10 cellular contexts compared by ENCODE assay signal in genomic region chr6:15265787-15266186, GRCh38. TPM values are rescaled to one million over a fixed set of nuclear protein-coding genes. Genes with fewer than 3 reads are reported as not detected.
DNase-seq lines count a peak whose midpoint lies in the region; ATAC-seq and TF ChIP-seq lines count a peak whose summit lies in the region.
"Had no signal": no experiment of that assay in that cellular context is flagged by ENCODE, and none has a peak within 500 bp of the region (broad histone marks: within the 10 kb centered on the region; RNA-seq: fewer than 3 reads in every experiment).

No MANE protein-coding gene starts in this region.

- H3K27me3 ChIP-seq in GM23248 (replicated peaks; ENCODE audit: insufficient read depth) (no peaks in the 10 kb centered on the region), right atrium auricular region (no peaks in the 10 kb centered on the region), psoas muscle (ENCODE audit: insufficient read depth in 3 of 3, low read length in 2 of 3) (no peaks in the 10 kb centered on the region)
- H3K27me3 ChIP-seq: cardiac muscle cell had no signal

- peak overlapping the region; percentile 61 for H3K4me2 ChIP-seq in GM23248 (ENCODE audit: unreplicated experiment)

- WGBS in GM23248 (ENCODE audit: low coverage in 1 of 2, low lambda C conversion rate in 2 of 2, missing lambda C conversion rate in 2 of 2), 2 experiments: 27 to 37% methylated on average over 5 of the region's 5 CpGs
- 7 to 14% (median 10%) methylated on average over 5 of the region's 5 CpGs for WGBS in psoas muscle, 3 donors

- intact Hi-C loops in activated CD8-positive, alpha-beta T cell treated with anti-CD3 and anti-CD28 coated beads for 36 hours (cut with micrococcal nuclease): no loop called here
- intact Hi-C loops in psoas muscle (cut with DNase I): loop anchor here in 1 of 2 donors (5.0 to 10.0 kb wide), 2 partner anchors 177 to 359 kb away; no protein-coding TSS in a partner anchor

- H3K9me3 ChIP-seq in GM23248 (ENCODE audit: low read depth) (no peaks in the 10 kb centered on the region), right atrium auricular region (no peaks in the 10 kb centered on the region), psoas muscle (no peaks in the 10 kb centered on the region)

- H3K9me2 ChIP-seq in GM23248 (ENCODE audit: insufficient read depth): no peaks in the 10 kb centered on the region

- no peak overlapping the region for H3K27ac Mint-ChIP-seq in activated CD8-positive, alpha-beta T cell treated with anti-CD3 and anti-CD28 coated beads for 36 hours
- peak overlapping the region in 1 of 2 donors; percentile 30 for H3K27ac Mint-ChIP-seq in T-cell

- DNase-seq in GM23248 (peak; percentile 82), right atrium auricular region (ENCODE audit: low spot score) (no peak), psoas muscle (no peak), kidney glomerular epithelial cell (lab: John Stamatoyannopoulos, UW) (no peak), T-cell (no peak), NAMALWA (ENCODE audit: low spot score) (no peak)
- DNase-seq in activated CD8-positive, alpha-beta T cell treated with anti-CD3 and anti-CD28 coated beads for 36 hours: no peak
- DNase-seq: left colon had no signal

- CTCF ChIA-PET in activated CD8-positive, alpha-beta T cell treated with anti-CD3 and anti-CD28 coated beads for 36 hours (lab: Charles Lee): interaction anchor here (1.0 to 1.6 kb wide), 3 partner anchors 12 to 57 kb away, joined by 3 to 4 read pairs (median 4); no protein-coding TSS in a partner anchor
- CTCF ChIA-PET in T-cell (lab: Charles Lee): interaction anchor here in 1 of 2 donors (2.4 kb wide), 1 partner anchor 17 kb away, joined by 8 read pairs; no protein-coding TSS in a partner anchor

- TF ChIP-seq CTCF in activated CD8-positive, alpha-beta T cell treated with anti-CD3 and anti-CD28 coated beads for 36 hours (IDR thresholded peaks at IDR 0.05): no peak
- TF ChIP-seq CTCF in right atrium auricular region (IDR thresholded peaks at IDR 0.05) (no peak), psoas muscle (IDR thresholded peaks at IDR 0.05) (no peak)

- POLR2A ChIA-PET in activated CD8-positive, alpha-beta T cell treated with anti-CD3 and anti-CD28 coated beads for 36 hours (lab: Charles Lee): interaction anchor here (0.9 to 1.1 kb wide), 3 partner anchors 10 to 139 kb away, joined by 4 to 6 read pairs (median 5); no protein-coding TSS in a partner anchor
- POLR2A ChIA-PET in T-cell (lab: Charles Lee): interaction anchor here in 1 of 2 donors (0.7 kb wide), 1 partner anchor 12 kb away, joined by 13 read pairs; no protein-coding TSS in a partner anchor

- peaks cover 81% of the 10 kb centered on the region for H3K4me1 Mint-ChIP-seq in activated CD8-positive, alpha-beta T cell treated with anti-CD3 and anti-CD28 coated beads for 36 hours (ENCODE audit: low read depth)
- H3K4me1 Mint-ChIP-seq in T-cell: peaks cover 88 to 98% (median 90%) of the 10 kb centered on the region in 3 donors

- H3K27ac ChIP-seq in GM23248 (peak overlapping the region; percentile 45), right atrium auricular region (peak overlapping the region; percentile 40 to 55), psoas muscle (peak overlapping the region; percentile 81)
- H3K27ac ChIP-seq: cardiac muscle cell had no signal

- in situ Hi-C loops in GM23248 (cut with MboI): no loop called here

- H3K79me2 ChIP-seq in GM23248 (ENCODE audit: insufficient read depth): peaks cover 100% of the 10 kb centered on the region

- H3K36me3 Mint-ChIP-seq in activated CD8-positive, alpha-beta T cell treated with anti-CD3 and anti-CD28 coated beads for 36 hours (ENCODE audit: low read depth): peaks cover 23% of the 10 kb centered on the region
- H3K36me3 Mint-ChIP-seq in T-cell: peaks cover 6% of the 10 kb centered on the region

- H3K4me3 ChIP-seq in GM23248: peak overlapping the region; percentile 30; the same call in 1 of the 2 replicates
- no peak overlapping the region for H3K4me3 ChIP-seq in right atrium auricular region
- peak overlapping the region; percentile 8 for H3K4me3 ChIP-seq in psoas muscle
- H3K4me3 ChIP-seq: cardiac muscle cell had no signal

- H3K36me3 ChIP-seq in GM23248 (ENCODE audit: low read depth) (no peaks in the 10 kb centered on the region), right atrium auricular region (no peaks in the 10 kb centered on the region), psoas muscle (ENCODE audit: insufficient read depth in 1 of 2, low read depth in 1 of 2) (no peaks in the 10 kb centered on the region)
- H3K36me3 ChIP-seq: cardiac muscle cell had no signal

- H4K20me1 ChIP-seq in GM23248 (ENCODE audit: insufficient read depth): peaks cover 12% of the 10 kb centered on the region; the same call in 1 of the 2 replicates

- peaks cover 54% of the 10 kb centered on the region for H3F3A ChIP-seq in GM23248 (ENCODE audit: insufficient read depth)

- no peaks in the 10 kb centered on the region for H3K9me3 Mint-ChIP-seq in activated CD8-positive, alpha-beta T cell treated with anti-CD3 and anti-CD28 coated beads for 36 hours
- H3K9me3 Mint-ChIP-seq in T-cell: no peaks in the 10 kb centered on the region

- peaks cover 61% of the 10 kb centered on the region for H3K4me1 ChIP-seq in GM23248 (ENCODE audit: insufficient read depth)
- peaks cover 0 to 66% of the 10 kb centered on the region in 2 donors for H3K4me1 ChIP-seq in right atrium auricular region
- peaks cover 41% of the 10 kb centered on the region for H3K4me1 ChIP-seq in psoas muscle

- no peak for ATAC-seq in activated CD8-positive, alpha-beta T cell treated with anti-CD3 and anti-CD28 coated beads for 36 hours
- peak; percentile 19 to 66 (median 40) for ATAC-seq in psoas muscle
- no peak for ATAC-seq in HG02970 (IDR thresholded peaks at IDR 0.05; ENCODE audit: low FRiP score, unreplicated experiment)
- no peak for ATAC-seq in T-cell (replicated peaks in 1 of 4)

- H2AFZ ChIP-seq in GM23248: no peak overlapping the region

- peak overlapping the region; percentile 22 for H3K4me3 Mint-ChIP-seq in activated CD8-positive, alpha-beta T cell treated with anti-CD3 and anti-CD28 coated beads for 36 hours
- H3K4me3 Mint-ChIP-seq in T-cell: peak overlapping the region in 1 of 3 donors; percentile 61

- peak overlapping the region; percentile 40; the same call in 1 of the 2 replicates for H3K9ac ChIP-seq in GM23248

- H3K27me3 Mint-ChIP-seq in activated CD8-positive, alpha-beta T cell treated with anti-CD3 and anti-CD28 coated beads for 36 hours: no peaks in the 10 kb centered on the region
- no peaks in the 10 kb centered on the region for H3K27me3 Mint-ChIP-seq in T-cell

RNA-seq across cellular contexts. Expression of gene JARID2, which starts 19.9 kb away (rescaled TPM):
- total RNA-seq in GM23248 (2014; rRNA removed; shearing (Covaris generic)): 9.1 and 9.3 TPM in 2 replicates
- 3.9 and 4.7 TPM in 2 replicates for polyA plus RNA-seq in GM23248 (2016; fragmentation: Nextera tagmentation; extraction: Ambion mirVana)
- total RNA-seq in activated CD8-positive, alpha-beta T cell treated with anti-CD3 and anti-CD28 coated beads for 36 hours: 10 to 100 TPM; 25.4 to 25.5 TPM
- total RNA-seq in right atrium auricular region: 1 to 10 TPM; 6.5 to 6.7 TPM
- 10 to 100 TPM in 1 of 4 donors, 1 to 10 TPM in 3; 2.8 to 16.1 (median 7.2) TPM for total RNA-seq in psoas muscle
- polyA plus RNA-seq in psoas muscle: 1 to 10 TPM; 1.1 to 4.9 (median 4.9) TPM
- total RNA-seq in T-cell: 10 to 100 TPM; 19.8 to 27.9 (median 21.6) TPM

Comparison
In these comparisons a context has a peak if more than half of its experiments do, and no peak if none do; other contexts are left out.
1. H3K4me3 ChIP-seq: peak in GM23248 (single experiment) and psoas muscle (single experiment); none in right atrium auricular region (0 of 2).
2. ATAC-seq: peak in psoas muscle (4 of 4); none in activated CD8-positive, alpha-beta T cell treated with anti-CD3 and anti-CD28 coated beads for 36 hours (single experiment), HG02970 (single experiment) and T-cell (0 of 4).
3. Peak in every context shown above with its lines, with median percentiles within 50 percentile points of each other: H3K27ac ChIP-seq.